1 cellular context compared by ENCODE assay signal in genomic region chr7:21704362-21704761, GRCh38.
TF ChIP-seq lines count a peak whose summit lies in the region.

No MANE protein-coding gene starts in this region.

TF ChIP-seq in GM23338, 12 proteins besides CTCF, POLR2A, EP300 and RAD21 (continued from another document):
- TF ChIP-seq ZNF462 (CRISPR knock-in tag; IDR thresholded peaks at IDR 0.05) = no peak
- TF ChIP-seq CREB1 (CRISPR knock-in tag; IDR thresholded peaks at IDR 0.05; ENCODE audit: low read depth) = no peak
- TF ChIP-seq, protein P1, sequence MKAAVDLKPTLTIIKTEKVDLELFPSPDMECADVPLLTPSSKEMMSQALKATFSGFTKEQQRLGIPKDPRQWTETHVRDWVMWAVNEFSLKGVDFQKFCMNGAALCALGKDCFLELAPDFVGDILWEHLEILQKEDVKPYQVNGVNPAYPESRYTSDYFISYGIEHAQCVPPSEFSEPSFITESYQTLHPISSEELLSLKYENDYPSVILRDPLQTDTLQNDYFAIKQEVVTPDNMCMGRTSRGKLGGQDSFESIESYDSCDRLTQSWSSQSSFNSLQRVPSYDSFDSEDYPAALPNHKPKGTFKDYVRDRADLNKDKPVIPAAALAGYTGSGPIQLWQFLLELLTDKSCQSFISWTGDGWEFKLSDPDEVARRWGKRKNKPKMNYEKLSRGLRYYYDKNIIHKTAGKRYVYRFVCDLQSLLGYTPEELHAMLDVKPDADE (IDR thresholded peaks at IDR 0.05) = no peak
- TF ChIP-seq JUNB (IDR thresholded peaks at IDR 0.05; ENCODE audit: unreplicated experiment) = no peak
- no peak for TF ChIP-seq POLR2AphosphoS5 (IDR thresholded peaks at IDR 0.05; ENCODE audit: low read depth)
- TF ChIP-seq EZH2phosphoT487 (IDR thresholded peaks at IDR 0.05; ENCODE audit: unreplicated experiment) = no peak
- TF ChIP-seq EZH2 (IDR thresholded peaks at IDR 0.05; ENCODE audit: low read depth, unreplicated experiment) = no peak
- TF ChIP-seq STAT1 (IDR thresholded peaks at IDR 0.05; ENCODE audit: unreplicated experiment) = no peak
